Comparison of ENCODE assay signal across 1 cellular context in genomic region chr3:112948346-112948838, GRCh38.
TF ChIP-seq lines count a peak whose summit lies in the region.

No MANE protein-coding gene starts in this region.

TF ChIP-seq in GM23338, 12 proteins besides CTCF, POLR2A, EP300 and RAD21:
- TF ChIP-seq EZH2phosphoT487 (IDR thresholded peaks at IDR 0.05; ENCODE audit: unreplicated experiment) (no peak), NANOG (IDR thresholded peaks at IDR 0.05; ENCODE audit: borderline replicate concordance) (no peak), CREB1 (CRISPR knock-in tag; IDR thresholded peaks at IDR 0.05; ENCODE audit: low read depth) (no peak), ETS1 (IDR thresholded peaks at IDR 0.05) (no peak)
